14 cellular contexts compared by ENCODE assay signal in the genomic region with DNA sequence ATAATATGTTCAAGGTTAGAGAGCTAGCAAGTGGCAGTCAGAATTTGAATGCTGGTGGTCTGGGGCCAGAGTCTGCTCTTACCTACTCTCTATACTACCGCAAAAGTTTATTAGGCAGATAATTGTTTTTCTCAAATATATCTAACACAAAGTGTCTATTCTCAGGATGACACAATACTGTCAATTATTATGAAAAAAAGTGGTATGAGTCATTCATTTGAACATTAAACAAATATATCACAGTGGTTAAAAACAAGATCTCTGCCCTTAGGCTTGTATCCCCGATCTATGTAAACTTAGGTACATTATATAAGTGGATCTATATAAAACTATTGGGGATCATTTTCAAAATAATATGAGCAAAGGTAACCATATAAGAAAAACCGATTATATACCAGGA.
"Had no signal": no experiment of that assay in that cellular context is flagged by ENCODE, and none has a peak within 500 bp of the region (broad histone marks: within the 10 kb centered on the region; RNA-seq: fewer than 3 reads in every experiment).

No MANE protein-coding gene starts in this region.

- H3K36me3 ChIP-seq: adrenal gland, esophagus squamous epithelium, gastroesophageal sphincter, left ventricle myocardium inferior, right lobe of liver, transverse colon had no signal

- H3K4me3 ChIP-seq: adrenal gland, body of pancreas, esophagus squamous epithelium, gastroesophageal sphincter, left ventricle myocardium inferior, psoas muscle, right lobe of liver, transverse colon had no signal

- H3K9me3 ChIP-seq: adrenal gland, body of pancreas, esophagus squamous epithelium, gastroesophageal sphincter, right lobe of liver, transverse colon had no signal

- ATAC-seq: activated T-helper 17 cell treated with anti-CD3 and anti-CD28 coated beads, Interleukin-2, amount 50 U/mL, for 72 hours; body of pancreas; gastroesophageal sphincter; psoas muscle; right lobe of liver; stimulated activated naive B cell treated with anti-CD40 and anti-IgM and Interleukin-4, amounts not matched to agents 10 μg/mL and 1 μg/mL and 100 μg/mL, for 72 hours had no signal

- DNase-seq: activated CD4-positive, alpha-beta T cell treated with anti-CD3 and anti-CD28 coated beads, Interleukin-2, amount 50 U/mL, for 1 hour; activated naive CD4-positive, alpha-beta T cell treated with anti-CD3 and anti-CD28 coated beads, Interleukin-2, amount 10 ng/mL, durations not matched to agents 7 days and 5 days; activated T-cell treated with anti-CD3 and anti-CD28 coated beads for 4 hours; adrenal gland; body of pancreas; esophagus squamous epithelium; left ventricle myocardium inferior; psoas muscle; right lobe of liver; stimulated activated CD4-positive, alpha-beta T cell treated with anti-CD3 and anti-CD28 coated beads, Interleukin-2, amount 100 ng/mL, for 24 hours; stimulated activated naive B cell treated with anti-CD40 and anti-IgM and Interleukin-4, amounts not matched to agents 10 μg/mL and 1 μg/mL and 100 μg/mL, for 72 hours; transverse colon had no signal

- H3K4me1 ChIP-seq: adrenal gland, body of pancreas, psoas muscle, right lobe of liver, transverse colon had no signal

- H3K27me3 ChIP-seq: adrenal gland, body of pancreas, esophagus squamous epithelium, gastroesophageal sphincter, right lobe of liver, transverse colon had no signal

- H3K27ac ChIP-seq: adrenal gland, body of pancreas, esophagus squamous epithelium, gastroesophageal sphincter, left ventricle myocardium inferior, psoas muscle, right lobe of liver, transverse colon had no signal
